ENCODE assay signal across 16 cellular contexts in the genomic region with DNA sequence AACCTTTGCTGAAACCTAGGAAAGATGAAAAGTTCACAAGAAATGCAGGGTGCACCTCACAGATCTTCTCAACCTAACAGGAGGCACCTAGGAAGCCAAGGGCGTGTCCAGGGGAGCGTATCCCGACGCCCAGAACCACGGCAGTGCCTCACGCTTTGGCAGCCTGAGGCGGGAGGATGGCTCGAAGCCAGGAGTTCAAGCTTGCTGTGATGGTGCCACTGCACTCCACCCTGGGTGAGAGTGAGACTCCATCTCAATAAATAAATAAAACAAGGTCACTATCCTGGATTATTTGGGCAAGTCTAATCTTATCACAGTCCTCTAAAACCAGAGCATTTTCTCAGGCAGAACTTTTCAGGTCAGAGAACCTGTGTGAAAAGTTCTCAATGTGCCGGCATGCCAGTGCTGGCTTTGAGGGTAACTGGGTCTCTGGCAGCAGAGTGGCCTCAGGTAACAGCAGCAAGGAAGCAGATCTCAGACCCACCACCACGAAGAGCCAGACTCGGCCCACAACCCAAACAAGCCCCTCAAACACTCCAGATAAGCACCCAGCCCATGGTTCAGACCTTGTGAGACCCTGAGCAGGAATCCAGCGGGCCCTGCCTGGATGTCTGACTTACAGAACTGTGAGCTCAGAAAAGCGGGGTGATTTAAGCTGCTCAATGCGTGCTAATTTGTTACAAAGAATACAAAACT. TPM values are rescaled to one million over a fixed set of nuclear protein-coding genes. Genes with fewer than 3 reads are reported as not detected.
A peak's percentile ranks its signal among the peaks of the same experiment; 100 is the strongest.
DNase-seq lines count a peak whose midpoint lies in the region; ATAC-seq and TF ChIP-seq lines count a peak whose summit lies in the region.
"Had no signal": no experiment of that assay in that cellular context is flagged by ENCODE, and none has a peak within 500 bp of the region (broad histone marks: within the 10 kb centered on the region; RNA-seq: fewer than 3 reads in every experiment).

No MANE protein-coding gene starts in this region.

- H3K4me1 ChIP-seq in CD8-positive, alpha-beta T cell (ENCODE audit: insufficient read depth, low read length), result peaks cover 12% of the 10 kb centered on the region
- peaks cover 0 to 13% (median 2%) of the 10 kb centered on the region in 12 donors for H3K4me1 ChIP-seq in heart left ventricle
- H3K4me1 ChIP-seq in mucosa of descending colon (ENCODE audit: low read depth), result peaks cover 6% of the 10 kb centered on the region
- H3K4me1 ChIP-seq: ascending aorta, left lung had no signal

- no peak overlapping the region for H3K4me3 Mint-ChIP-seq in CD8-positive, alpha-beta T cell

- TF ChIP-seq CTCF in CD8-positive, alpha-beta T cell (IDR thresholded peaks at IDR 0.05), result no peak
- no peak for TF ChIP-seq CTCF in heart left ventricle (IDR thresholded peaks at IDR 0.05)
- TF ChIP-seq CTCF in mucosa of descending colon (IDR thresholded peaks at IDR 0.05), result no peak

- no peak for ATAC-seq in CD8-positive, alpha-beta T cell
- ATAC-seq in heart left ventricle (peak in 3 of 4 donors; percentile 69 to 75 (median 71)), mucosa of descending colon (peak; percentile 54), GM21717 (IDR thresholded peaks at IDR 0.05; ENCODE audit: unreplicated experiment) (no peak)
- ATAC-seq: left lung had no signal

- no peak for DNase-seq in CD8-positive, alpha-beta T cell
- DNase-seq in NCI-H226 (peak; percentile 51), heart left ventricle (peak in 3 of 5 donors; percentile 56 to 68 (median 57)), mucosa of descending colon (peak in 1 of 3 donors; percentile 67), NCI-H345 treated with DMSO at 0.1 percent for 48 hours (lab: John Stamatoyannopoulos, UW; ENCODE audit: unreplicated experiment) (no peak), globus pallidus (ENCODE audit: low spot score) (no peak)
- DNase-seq: activated CD4-positive, alpha-beta T cell treated with anti-CD3 and anti-CD28 coated beads, Interleukin-2, amount 50 U/mL, for 1 hour; activated naive CD4-positive, alpha-beta T cell treated with anti-CD3 and anti-CD28 coated beads, Interleukin-2, amount 50 U/mL, for 16 hours; DMS79; KBM-7; left lung; NCI-H2171 treated with DMSO at 0.1 percent for 48 hours; SHP77 had no signal

- H3K27ac Mint-ChIP-seq in CD8-positive, alpha-beta T cell, result peak overlapping the region; percentile 27

- POLR2A ChIA-PET in CD8-positive, alpha-beta T cell (lab: Charles Lee), result interaction anchor here (1.2 kb wide), 1 partner anchor 10 kb away, joined by 4 read pairs; no protein-coding TSS in a partner anchor

- no peak overlapping the region for H3K27ac ChIP-seq in CD8-positive, alpha-beta T cell (ENCODE audit: low read depth, low read length)
- no peak overlapping the region for H3K27ac ChIP-seq in heart left ventricle
- H3K27ac ChIP-seq: ascending aorta, left lung, thoracic aorta had no signal

- H3K4me3 ChIP-seq in CD8-positive, alpha-beta T cell (ENCODE audit: low read depth, low read length), result no peak overlapping the region
- H3K4me3 ChIP-seq in heart left ventricle (no peak overlapping the region), mucosa of descending colon (no peak overlapping the region)
- H3K4me3 ChIP-seq: ascending aorta, left lung, thoracic aorta had no signal

- CTCF ChIA-PET in CD8-positive, alpha-beta T cell (lab: Charles Lee), result interaction anchor here (0.7 kb wide), 1 partner anchor 325 kb away, joined by 3 read pairs; no protein-coding TSS in a partner anchor

- peaks cover 74% of the 10 kb centered on the region for H3K36me3 Mint-ChIP-seq in CD8-positive, alpha-beta T cell

- TF ChIP-seq POLR2A in heart left ventricle (IDR thresholded peaks at IDR 0.05), result no peak

- no peaks in the 10 kb centered on the region for H3K27me3 Mint-ChIP-seq in CD8-positive, alpha-beta T cell (ENCODE audit: low read depth)

- peaks cover 31% of the 10 kb centered on the region for H3K4me1 Mint-ChIP-seq in CD8-positive, alpha-beta T cell (ENCODE audit: low read depth)

- H3K9me3 ChIP-seq in CD8-positive, alpha-beta T cell (ENCODE audit: low read length), result no peaks in the 10 kb centered on the region
- H3K9me3 ChIP-seq in heart left ventricle (no peaks in the 10 kb centered on the region), mucosa of descending colon (no peaks in the 10 kb centered on the region)
- H3K9me3 ChIP-seq: ascending aorta, left lung, thoracic aorta had no signal

- H3K27me3 ChIP-seq in CD8-positive, alpha-beta T cell (ENCODE audit: insufficient read depth, low read length), result no peaks in the 10 kb centered on the region
- H3K27me3 ChIP-seq in heart left ventricle, result no peaks in the 10 kb centered on the region
- H3K27me3 ChIP-seq: ascending aorta, left lung had no signal

- intact Hi-C loops in CD8-positive, alpha-beta T cell (cut with DNase I, micrococcal nuclease), result no loop called here
- intact Hi-C loops in heart left ventricle (cut with DNase I) (loop anchor here in 1 of 10 donors (10.0 kb wide), 1 partner anchor 181 kb away; a partner anchor contains a TSS), mucosa of descending colon (cut with DNase I, micrococcal nuclease) (no loop called here)

- WGBS in heart left ventricle, 4 donors, result 57 to 73% (median 63%) methylated on average over 14 of the region's 14 CpGs

- H3K9me3 Mint-ChIP-seq in CD8-positive, alpha-beta T cell, result no peaks in the 10 kb centered on the region

- peaks cover 15% of the 10 kb centered on the region for H3K36me3 ChIP-seq in CD8-positive, alpha-beta T cell (ENCODE audit: insufficient read depth, low read length)
- peaks cover 0 to 74% (median 35%) of the 10 kb centered on the region in 9 donors for H3K36me3 ChIP-seq in heart left ventricle
- peaks cover 4% of the 10 kb centered on the region for H3K36me3 ChIP-seq in mucosa of descending colon (ENCODE audit: low read depth)

RNA-seq across cellular contexts. Expression of a gene that starts 11.7 kb away (rescaled TPM):
- total RNA-seq in CD8-positive, alpha-beta T cell, result 10 to 100 TPM; 19.0 to 20.4 TPM
- total RNA-seq in heart left ventricle (10 to 100 TPM in 3 of 9 donors, 1 to 10 TPM in 6; 3.6 to 14.3 (median 7.1) TPM), mucosa of descending colon (10 to 100 TPM; 33.8 to 73.7 (median 68.4) TPM)
- polyA plus RNA-seq in heart left ventricle, result 10 to 100 TPM in 1 of 2 donors, 1 to 10 TPM in 1; 4.1 to 27.5 TPM

RNA-seq across cellular contexts. Expression of a gene that starts 12.2 kb away (rescaled TPM):
- total RNA-seq in CD8-positive, alpha-beta T cell, result 10 to 100 TPM; 62.0 to 69.0 TPM
- total RNA-seq in heart left ventricle (100 to 1,000 TPM in 2 of 9 donors, 10 to 100 TPM in 7; 35.2 to 113 (median 90.9) TPM), mucosa of descending colon (10 to 100 TPM; 64.1 to 83.4 (median 76.7) TPM)
- polyA plus RNA-seq in heart left ventricle, result 100 to 1,000 TPM in 1 of 2 donors, 10 to 100 TPM in 1; 94.6 to 139 TPM

RNA-seq across cellular contexts. Expression of a gene that starts 24.7 kb away (rescaled TPM):
- 10 to 100 TPM; 50.0 to 53.4 TPM for total RNA-seq in CD8-positive, alpha-beta T cell
- total RNA-seq in heart left ventricle (10 to 100 TPM; 19.7 to 33.4 (median 26.6) TPM), mucosa of descending colon (10 to 100 TPM; 54.5 to 90.1 (median 68.6) TPM)
- polyA plus RNA-seq in heart left ventricle, result 10 to 100 TPM; 20.5 to 31.2 TPM

RNA-seq across cellular contexts. Expression of a gene that starts 58.1 kb away (rescaled TPM):
- 10 to 100 TPM; 10.4 to 11.9 TPM for total RNA-seq in CD8-positive, alpha-beta T cell
- total RNA-seq in heart left ventricle (10 to 100 TPM; 15.5 to 32.2 (median 21.6) TPM), mucosa of descending colon (10 to 100 TPM; 14.5 to 19.1 (median 18.4) TPM)
- 10 to 100 TPM; 15.7 to 22.8 TPM for polyA plus RNA-seq in heart left ventricle

Comparison
In these comparisons a context has a peak if more than half of its experiments do, and no peak if none do; other contexts are left out.
1. ATAC-seq: peak in heart left ventricle (3 of 4) and mucosa of descending colon (single experiment); none in CD8-positive, alpha-beta T cell (single experiment) and GM21717 (single experiment).
2. DNase-seq: peak in NCI-H226 (single experiment) and heart left ventricle (3 of 5); none in CD8-positive, alpha-beta T cell (0 of 7), NCI-H345 treated with DMSO at 0.1 percent for 48 hours (single experiment) and globus pallidus (single experiment).